16 cellular contexts compared by ENCODE assay signal in the genomic region with DNA sequence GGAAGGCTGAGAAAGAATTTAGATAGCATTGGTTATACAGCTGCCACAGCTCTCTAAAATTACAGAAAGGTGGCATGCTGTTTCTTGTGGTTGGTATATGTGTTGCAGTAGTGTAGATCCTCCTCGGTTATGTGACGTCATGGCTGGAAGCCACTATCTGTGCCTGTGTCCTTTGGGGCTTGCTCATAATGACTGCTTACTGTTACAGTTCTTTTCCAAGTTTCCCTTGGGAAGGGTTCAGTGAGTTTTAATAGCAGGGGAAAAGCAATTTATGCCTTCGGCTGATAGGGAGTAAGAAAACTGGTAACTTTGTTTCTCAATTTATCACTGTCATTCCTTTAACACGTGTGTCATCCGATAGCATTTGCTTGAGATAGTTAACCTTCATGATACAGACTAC.
"Had no signal": no experiment of that assay in that cellular context is flagged by ENCODE, and none has a peak within 500 bp of the region (broad histone marks: within the 10 kb centered on the region; RNA-seq: fewer than 3 reads in every experiment).

No MANE protein-coding gene starts in this region.

- H3K27me3 Mint-ChIP-seq: activated naive CD8-positive, alpha-beta T cell treated with anti-CD3 and anti-CD28 coated beads, Interleukin-2, amount 50 U/mL, for 24 hours; naive B cell had no signal

- H3K4me1 Mint-ChIP-seq: naive B cell had no signal

- H3K4me3 Mint-ChIP-seq: activated naive CD8-positive, alpha-beta T cell treated with anti-CD3 and anti-CD28 coated beads, Interleukin-2, amount 50 U/mL, for 24 hours; naive B cell had no signal

- H3K4me1 ChIP-seq: ascending aorta, lower lobe of right lung, right lobe of liver had no signal

- H3K9me3 ChIP-seq: ascending aorta, gastroesophageal sphincter, lower lobe of right lung, neutrophil, right lobe of liver had no signal

- DNase-seq: activated CD4-positive, alpha-beta T cell treated with anti-CD3 and anti-CD28 coated beads, Interleukin-2, amount 50 U/mL, for 48 hours; activated CD4-positive, CD25-positive, alpha-beta regulatory T cell treated with anti-CD3 and anti-CD28 coated beads, Interleukin-2, amount 50 U/mL, for 72 hours; activated naive CD4-positive, alpha-beta T cell treated with Interleukin-2 at 50 U/mL for 16 hours; activated naive CD8-positive, alpha-beta T cell treated with anti-CD3 and anti-CD28 coated beads, Interleukin-2, amount 50 U/mL, for 24 hours; central memory CD4-positive, alpha-beta T cell; effector CD8-positive, alpha-beta T cell; hippocampal formation; lower lobe of right lung; naive B cell; right lobe of liver; stimulated activated CD4-positive, alpha-beta T cell treated with anti-CD3 and anti-CD28 coated beads, Interleukin-12 subunit alpha, Interleukin-12 subunit beta, amount 100 ng/mL, for 4 hours; stimulated activated naive CD4-positive, alpha-beta T cell treated with Interleukin-2 at 50 U/mL for 16 hours had no signal

- H3K27ac Mint-ChIP-seq: activated naive CD8-positive, alpha-beta T cell treated with anti-CD3 and anti-CD28 coated beads, Interleukin-2, amount 50 U/mL, for 24 hours; naive B cell had no signal

- H3K27me3 ChIP-seq: ascending aorta, gastroesophageal sphincter, neutrophil, right lobe of liver had no signal

- H3K4me3 ChIP-seq: ascending aorta, coronary artery, gastroesophageal sphincter, lower lobe of right lung, right lobe of liver had no signal

- H3K27ac ChIP-seq: ascending aorta, coronary artery, lower lobe of right lung, neutrophil, right lobe of liver had no signal

- H3K9me3 Mint-ChIP-seq: activated naive CD8-positive, alpha-beta T cell treated with anti-CD3 and anti-CD28 coated beads, Interleukin-2, amount 50 U/mL, for 24 hours; naive B cell had no signal
